ENCODE assay signal across 8 cellular contexts in genomic region chr2:201643216-201643651, GRCh38. TPM values are rescaled to one million over a fixed set of nuclear protein-coding genes. Genes with fewer than 3 reads are reported as not detected.
DNase-seq lines count a peak whose midpoint lies in the region; ATAC-seq and TF ChIP-seq lines count a peak whose summit lies in the region.

Gene TMEM237, minus strand, starts transcription at chr2:201643503. Its CDS starts 103 bp downstream, at chr2:201643400.

- TF ChIP-seq CTCF in cardiac fibroblast (IDR thresholded peaks at IDR 0.05; ENCODE audit: low read depth, low read length) (no peak), kidney epithelial cell (IDR thresholded peaks at IDR 0.05; ENCODE audit: insufficient read depth, low read length, poor library complexity, severe bottlenecking) (no peak)

- DNase-seq in C1 segment of cervical spinal cord (lab: John Stamatoyannopoulos, UW): peak in 10 of 14 donors; percentile 52 to 85 (median 68)
- DNase-seq in cardiac fibroblast (ENCODE audit: low read depth in 2 of 2): peak; percentile 31 to 42
- no peak for DNase-seq in kidney epithelial cell (ENCODE audit: low read depth)
- DNase-seq in stimulated activated CD4-positive, alpha-beta T cell treated with anti-CD3 and anti-CD28 coated beads, Interleukin-4, amount 100 ng/mL, for 48 hours (ENCODE audit: low read depth in 2 of 2): peak; percentile 18 to 35
- no peak for DNase-seq in ecto neural progenitor cell (ENCODE audit: low spot score)

- ATAC-seq in GM19023 (IDR thresholded peaks at IDR 0.05; ENCODE audit: unreplicated experiment) (peak; percentile 50), HG03175 (IDR thresholded peaks at IDR 0.05; ENCODE audit: unreplicated experiment) (peak; percentile 42), SK-N-SH treated with all-trans-retinoic acid at 6 μM for 48 hours (peak; percentile 61)

- H3K27me3 ChIP-seq in kidney epithelial cell (ENCODE audit: control insufficient read depth, insufficient read depth, low read length): no peaks in the 10 kb centered on the region

- no peaks in the 10 kb centered on the region for H3K36me3 ChIP-seq in kidney epithelial cell (ENCODE audit: control insufficient read depth, insufficient read depth, low read length)

- H3K4me3 ChIP-seq in cardiac fibroblast (replicated peaks in 1 of 2; ENCODE audit: low read depth in 2 of 2, low read length in 2 of 2) (peak within 1 kb of the TSS; percentile 91 to 98), kidney epithelial cell (ENCODE audit: low read depth, low read length) (peak within 1 kb of the TSS; percentile 98)

TF ChIP-seq in SK-N-SH treated with all-trans-retinoic acid at 6 μM for 48 hours, 23 proteins besides CTCF, POLR2A, EP300 and RAD21:
- TF ChIP-seq OSR1 (CRISPR knock-in tag; IDR thresholded peaks at IDR 0.05) (no peak), ZNF8 (CRISPR knock-in tag; IDR thresholded peaks at IDR 0.05) (no peak), ARNTL (CRISPR knock-in tag; IDR thresholded peaks at IDR 0.05; ENCODE audit: borderline replicate concordance, low read depth) (no peak), TSHZ2 (CRISPR knock-in tag; IDR thresholded peaks at IDR 0.05) (no peak), RARB (CRISPR knock-in tag; IDR thresholded peaks at IDR 0.05) (no peak), ESRRG (CRISPR knock-in tag; IDR thresholded peaks at IDR 0.05) (no peak), CSRNP3 (CRISPR knock-in tag; IDR thresholded peaks at IDR 0.05) (no peak), TCF4 (CRISPR knock-in tag; IDR thresholded peaks at IDR 0.05; ENCODE audit: borderline replicate concordance) (no peak), ZNF565 (CRISPR knock-in tag; conservative IDR thresholded peaks at IDR 0.05; ENCODE audit: low read depth) (no peak), GLIS3 (CRISPR knock-in tag; IDR thresholded peaks at IDR 0.05) (no peak), TOX (CRISPR knock-in tag; IDR thresholded peaks at IDR 0.05; ENCODE audit: borderline replicate concordance) (no peak), BACH2 (CRISPR knock-in tag; IDR thresholded peaks at IDR 0.05; ENCODE audit: borderline replicate concordance) (no peak), ZFP30 (CRISPR knock-in tag; IDR thresholded peaks at IDR 0.05) (no peak), CSDC2 (CRISPR knock-in tag; IDR thresholded peaks at IDR 0.05) (no peak), ZNF70 (CRISPR knock-in tag; IDR thresholded peaks at IDR 0.05) (no peak), POU6F1 (CRISPR knock-in tag; IDR thresholded peaks at IDR 0.05; ENCODE audit: borderline replicate concordance, low read depth) (no peak)
- TF ChIP-seq, protein P1, sequence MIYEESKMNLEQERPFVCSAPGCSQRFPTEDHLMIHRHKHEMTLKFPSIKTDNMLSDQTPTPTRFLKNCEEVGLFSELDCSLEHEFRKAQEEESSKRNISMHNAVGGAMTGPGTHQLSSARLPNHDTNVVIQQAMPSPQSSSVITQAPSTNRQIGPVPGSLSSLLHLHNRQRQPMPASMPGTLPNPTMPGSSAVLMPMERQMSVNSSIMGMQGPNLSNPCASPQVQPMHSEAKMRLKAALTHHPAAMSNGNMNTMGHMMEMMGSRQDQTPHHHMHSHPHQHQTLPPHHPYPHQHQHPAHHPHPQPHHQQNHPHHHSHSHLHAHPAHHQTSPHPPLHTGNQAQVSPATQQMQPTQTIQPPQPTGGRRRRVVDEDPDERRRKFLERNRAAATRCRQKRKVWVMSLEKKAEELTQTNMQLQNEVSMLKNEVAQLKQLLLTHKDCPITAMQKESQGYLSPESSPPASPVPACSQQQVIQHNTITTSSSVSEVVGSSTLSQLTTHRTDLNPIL (CRISPR knock-in tag; IDR thresholded peaks at IDR 0.05; ENCODE audit: low read depth): no peak
- TF ChIP-seq, protein P2, sequence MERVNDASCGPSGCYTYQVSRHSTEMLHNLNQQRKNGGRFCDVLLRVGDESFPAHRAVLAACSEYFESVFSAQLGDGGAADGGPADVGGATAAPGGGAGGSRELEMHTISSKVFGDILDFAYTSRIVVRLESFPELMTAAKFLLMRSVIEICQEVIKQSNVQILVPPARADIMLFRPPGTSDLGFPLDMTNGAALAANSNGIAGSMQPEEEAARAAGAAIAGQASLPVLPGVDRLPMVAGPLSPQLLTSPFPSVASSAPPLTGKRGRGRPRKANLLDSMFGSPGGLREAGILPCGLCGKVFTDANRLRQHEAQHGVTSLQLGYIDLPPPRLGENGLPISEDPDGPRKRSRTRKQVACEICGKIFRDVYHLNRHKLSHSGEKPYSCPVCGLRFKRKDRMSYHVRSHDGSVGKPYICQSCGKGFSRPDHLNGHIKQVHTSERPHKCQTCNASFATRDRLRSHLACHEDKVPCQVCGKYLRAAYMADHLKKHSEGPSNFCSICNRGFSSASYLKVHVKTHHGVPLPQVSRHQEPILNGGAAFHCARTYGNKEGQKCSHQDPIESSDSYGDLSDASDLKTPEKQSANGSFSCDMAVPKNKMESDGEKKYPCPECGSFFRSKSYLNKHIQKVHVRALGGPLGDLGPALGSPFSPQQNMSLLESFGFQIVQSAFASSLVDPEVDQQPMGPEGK (CRISPR knock-in tag; IDR thresholded peaks at IDR 0.05; ENCODE audit: borderline replicate concordance): no peak

RNA-seq across cellular contexts. Expression of gene TMEM237, which starts in this region (rescaled TPM):
- 24.4 and 34.5 TPM in 2 replicates for total RNA-seq in kidney epithelial cell

Comparison
In these comparisons a context has a peak if more than half of its experiments do, and no peak if none do; other contexts are left out.
1. DNase-seq: peak in C1 segment of cervical spinal cord (10 of 14), cardiac fibroblast (2 of 2) and stimulated activated CD4-positive, alpha-beta T cell treated with anti-CD3 and anti-CD28 coated beads, Interleukin-4, amount 100 ng/mL, for 48 hours (2 of 2); none in kidney epithelial cell (single experiment) and ecto neural progenitor cell (single experiment).
2. Peak in every context shown above with its lines, with median percentiles within 50 percentile points of each other: ATAC-seq.